In genomic region chr3:189137416-189137815, GRCh38 we compare ENCODE assay signal across 26 cellular contexts. TPM values are rescaled to one million over a fixed set of nuclear protein-coding genes. Genes with fewer than 3 reads are reported as not detected.
A peak's percentile ranks its signal among the peaks of the same experiment; 100 is the strongest.
DNase-seq lines count a peak whose midpoint lies in the region; ATAC-seq and TF ChIP-seq lines count a peak whose summit lies in the region.
"Had no signal": no experiment of that assay in that cellular context is flagged by ENCODE, and none has a peak within 500 bp of the region (broad histone marks: within the 10 kb centered on the region; RNA-seq: fewer than 3 reads in every experiment).

No MANE protein-coding gene starts in this region.

- H3K4me2 ChIP-seq in neuronal stem cell (ENCODE audit: insufficient read depth, low read length, poor library complexity, severe bottlenecking) = no peak overlapping the region

- no peak overlapping the region for H2BK120ac ChIP-seq in neuronal stem cell (ENCODE audit: low read depth, low read length)

- peak overlapping the region; percentile 28 for H3K27ac Mint-ChIP-seq in glutamatergic neuron (ENCODE audit: unreplicated experiment)
- H3K27ac Mint-ChIP-seq in stimulated activated effector memory CD8-positive, alpha-beta T cell treated with anti-CD3 and anti-CD28 coated beads, Interleukin-12 subunit alpha, Interleukin-12 subunit beta, amount 100 ng/mL, for 72 hours = peak overlapping the region; percentile 30
- H3K27ac Mint-ChIP-seq: B cell, CD14-positive monocyte had no signal

- no peak overlapping the region for H2BK5ac ChIP-seq in neuronal stem cell (ENCODE audit: low read length)

- TF ChIP-seq CTCF in glutamatergic neuron (IDR thresholded peaks at IDR 0.05; ENCODE audit: partially characterized antibody, unreplicated experiment) = no peak

- no peak overlapping the region for H3K23ac ChIP-seq in neuronal stem cell (ENCODE audit: low read depth, low read length, poor library complexity)

- no peak overlapping the region for H3K18ac ChIP-seq in neuronal stem cell (ENCODE audit: low read length)

- H3K4ac ChIP-seq in neuronal stem cell (ENCODE audit: low read length) = no peak overlapping the region

- H3K36me3 ChIP-seq in neuronal stem cell (replicated peaks in 1 of 2; ENCODE audit: control insufficient read depth in 2 of 2, insufficient read depth in 2 of 2, low read length in 2 of 2) = no peaks in the 10 kb centered on the region
- no peaks in the 10 kb centered on the region for H3K36me3 ChIP-seq in aorta (ENCODE audit: control insufficient read depth in 1 of 2, insufficient read depth in 2 of 2, low read length in 1 of 2)
- H3K36me3 ChIP-seq: SJSA1 had no signal

- intact Hi-C loops in aorta (cut with DNase I) = no loop called here

- H3K27me3 Mint-ChIP-seq in glutamatergic neuron (ENCODE audit: unreplicated experiment) = no peaks in the 10 kb centered on the region
- H3K27me3 Mint-ChIP-seq: CD8-positive, alpha-beta memory T cell had no signal

- H3K4me3 Mint-ChIP-seq in glutamatergic neuron (ENCODE audit: unreplicated experiment) = no peak overlapping the region
- H3K4me3 Mint-ChIP-seq in stimulated activated effector memory CD8-positive, alpha-beta T cell treated with anti-CD3 and anti-CD28 coated beads, Interleukin-12 subunit alpha, Interleukin-12 subunit beta, amount 100 ng/mL, for 72 hours = no peak overlapping the region
- H3K4me3 Mint-ChIP-seq: B cell; CD14-positive monocyte; CD8-positive, alpha-beta memory T cell had no signal

- H3K36me3 Mint-ChIP-seq in glutamatergic neuron (ENCODE audit: unreplicated experiment) = no peaks in the 10 kb centered on the region
- peaks cover 10% of the 10 kb centered on the region for H3K36me3 Mint-ChIP-seq in stimulated activated effector memory CD8-positive, alpha-beta T cell treated with anti-CD3 and anti-CD28 coated beads, Interleukin-12 subunit alpha, Interleukin-12 subunit beta, amount 100 ng/mL, for 72 hours

- no peak overlapping the region for H2AFZ ChIP-seq in neuronal stem cell (ENCODE audit: low read length)

- H2BK12ac ChIP-seq in neuronal stem cell (ENCODE audit: low read length) = no peak overlapping the region

- H3K4me3 ChIP-seq in neuronal stem cell (ENCODE audit: low read length in 2 of 2) (no peak overlapping the region), aorta (ENCODE audit: low read length in 2 of 2) (no peak overlapping the region)
- H3K4me3 ChIP-seq: SJSA1 had no signal

- no peaks in the 10 kb centered on the region for H3K27me3 ChIP-seq in neuronal stem cell (ENCODE audit: control insufficient read depth in 3 of 3, insufficient read depth in 3 of 3, low read depth in 1 of 3, low read length in 3 of 3)
- H3K27me3 ChIP-seq in aorta (ENCODE audit: control insufficient read depth in 1 of 2, insufficient read depth in 2 of 2, low read length in 1 of 2) = no peaks in the 10 kb centered on the region

- H2BK15ac ChIP-seq in neuronal stem cell (ENCODE audit: low read length) = no peak overlapping the region

- ATAC-seq in stimulated activated effector memory CD8-positive, alpha-beta T cell treated with anti-CD3 and anti-CD28 coated beads, Interleukin-12 subunit alpha, Interleukin-12 subunit beta, amount 100 ng/mL, for 72 hours = no peak
- ATAC-seq in aorta (ENCODE audit: low FRiP score) (no peak), GM18909 (IDR thresholded peaks at IDR 0.05; ENCODE audit: poor library complexity, unreplicated experiment) (no peak), HG02981 (IDR thresholded peaks at IDR 0.05; ENCODE audit: unreplicated experiment) (no peak)
- ATAC-seq: PC-3, Right ventricle myocardium inferior had no signal

- no peak overlapping the region for H4K91ac ChIP-seq in neuronal stem cell (ENCODE audit: low read depth, low read length, poor library complexity)

- H3K9ac ChIP-seq in neuronal stem cell (ENCODE audit: low read depth, low read length, poor library complexity) = no peak overlapping the region

- H2AK5ac ChIP-seq in neuronal stem cell (ENCODE audit: low read depth, low read length) = no peak overlapping the region

- no CpG with 5 or more reads among the region's 4 CpGs for WGBS in neuronal stem cell (ENCODE audit: extremely low coverage in 2 of 2, insufficient read length in 2 of 2, insufficient replicate concordance in 1 of 2), 2 donors
- 96 to 97% methylated on average over 4 of the region's 4 CpGs for WGBS in aorta, 2 donors

- H3K9me3 Mint-ChIP-seq in glutamatergic neuron (ENCODE audit: unreplicated experiment) = peaks cover 6% of the 10 kb centered on the region
- peaks cover 5% of the 10 kb centered on the region for H3K9me3 Mint-ChIP-seq in stimulated activated effector memory CD8-positive, alpha-beta T cell treated with anti-CD3 and anti-CD28 coated beads, Interleukin-12 subunit alpha, Interleukin-12 subunit beta, amount 100 ng/mL, for 72 hours

- DNase-seq in astrocyte of the hippocampus (ENCODE audit: low read depth, low spot score) (peak; percentile 7), glutamatergic neuron (no peak), neuronal stem cell (ENCODE audit: low spot score) (peak; percentile 20), hippocampal formation (lab: John Stamatoyannopoulos, UW) (no peak), aorta (no peak)
- no peak for DNase-seq in stimulated activated effector memory CD8-positive, alpha-beta T cell treated with anti-CD3 and anti-CD28 coated beads, Interleukin-12 subunit alpha, Interleukin-12 subunit beta, amount 100 ng/mL, for 72 hours (ENCODE audit: low spot score in 2 of 2)
- DNase-seq: Calu3; CD8-positive, alpha-beta memory T cell; DMS79 treated with DMSO at 0.1 percent for 48 hours; IMR-90; KG1; MM.1S; NCI-H1048; NCI-H1694; NCI-H2029 treated with DMSO at 0.1 percent for 48 hours; NCI-H446 treated with DMSO at 0.1 percent for 48 hours; NCI-H526; NCI-H82; NK-92 treated with Interleukin-12 subunit alpha and Interleukin-12 subunit beta, amount 100 ng/mL, for 24 hours; PC-3 had no signal

- H3K27ac ChIP-seq in neuronal stem cell (replicated peaks; ENCODE audit: low read length) = no peak overlapping the region
- H3K27ac ChIP-seq in aorta (ENCODE audit: low read depth in 1 of 2, low read length in 2 of 2) = no peak overlapping the region
- H3K27ac ChIP-seq: SJSA1 had no signal

- H3K4me1 ChIP-seq in neuronal stem cell (ENCODE audit: control insufficient read depth in 2 of 2, insufficient read depth in 1 of 2, low read depth in 1 of 2, low read length in 2 of 2) = peaks cover 0 to 3% of the 10 kb centered on the region in 2 donors
- H3K4me1 ChIP-seq in aorta (ENCODE audit: control insufficient read depth in 1 of 2, insufficient read depth in 2 of 2, low read length in 2 of 2) = no peaks in the 10 kb centered on the region

- no peaks in the 10 kb centered on the region for H3K9me3 ChIP-seq in neuronal stem cell (replicated peaks in 1 of 2; ENCODE audit: control insufficient read depth in 2 of 2, insufficient read depth in 1 of 2, low read depth in 1 of 2, low read length in 2 of 2)
- peaks cover 2% of the 10 kb centered on the region for H3K9me3 ChIP-seq in aorta (ENCODE audit: control insufficient read depth, low read length)

- no peak overlapping the region for H4K8ac ChIP-seq in neuronal stem cell (ENCODE audit: low read depth, low read length)

- no peaks in the 10 kb centered on the region for H3K79me1 ChIP-seq in neuronal stem cell (ENCODE audit: low read depth, low read length)

- no peak overlapping the region for H3K14ac ChIP-seq in neuronal stem cell (ENCODE audit: low read length)

- H3K4me1 Mint-ChIP-seq in glutamatergic neuron (ENCODE audit: low read depth, unreplicated experiment) = peaks cover 24% of the 10 kb centered on the region
- peaks cover 41% of the 10 kb centered on the region for H3K4me1 Mint-ChIP-seq in stimulated activated effector memory CD8-positive, alpha-beta T cell treated with anti-CD3 and anti-CD28 coated beads, Interleukin-12 subunit alpha, Interleukin-12 subunit beta, amount 100 ng/mL, for 72 hours

RNA-seq across cellular contexts. Expression of gene TPRG1, which starts 34.4 kb away (rescaled TPM):
- total RNA-seq in glutamatergic neuron (ENCODE audit: unreplicated experiment) (1.3 TPM), aorta (10 to 100 TPM; 14.9 to 19.8 TPM)
- 0.24 TPM for polyA plus RNA-seq in neuronal stem cell (2013, experiment 1 of 2)
- 0.18 TPM for polyA plus RNA-seq in neuronal stem cell (2013, experiment 2 of 2)
- polyA plus RNA-seq in aorta = 1 to 10 TPM; 4.5 to 7.2 TPM
- total RNA-seq: IMR-90 had no signal

Comparison
In these comparisons a context has a peak if more than half of its experiments do, and no peak if none do; other contexts are left out.
1. DNase-seq: peak in astrocyte of the hippocampus (single experiment) and neuronal stem cell (single experiment); none in glutamatergic neuron (single experiment), stimulated activated effector memory CD8-positive, alpha-beta T cell treated with anti-CD3 and anti-CD28 coated beads, Interleukin-12 subunit alpha, Interleukin-12 subunit beta, amount 100 ng/mL, for 72 hours (0 of 2), hippocampal formation (0 of 2) and aorta (0 of 2).